In the genomic region with DNA sequence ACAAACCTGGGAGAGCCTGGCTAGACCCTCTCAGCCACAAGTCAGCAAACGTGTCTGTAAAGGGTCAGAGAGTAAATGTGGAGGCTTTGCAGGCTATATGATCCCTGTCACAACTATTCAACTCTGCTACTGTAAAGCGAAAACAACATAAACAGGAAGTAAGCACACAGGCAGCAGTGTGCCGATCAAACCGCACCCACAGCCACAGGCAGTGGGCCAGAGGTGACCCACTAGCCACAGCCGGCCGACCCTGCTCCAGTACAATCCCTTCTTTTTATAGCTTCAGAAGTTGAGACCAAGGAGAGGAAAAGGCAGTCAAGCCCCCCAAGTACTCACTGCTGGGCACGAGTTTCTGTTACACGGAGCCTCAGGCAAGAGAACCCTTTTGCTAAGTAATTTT, we compare ENCODE assay signal across 9 cellular contexts.
DNase-seq lines count a peak whose midpoint lies in the region; ATAC-seq and TF ChIP-seq lines count a peak whose summit lies in the region.
"Had no signal": no experiment of that assay in that cellular context is flagged by ENCODE, and none has a peak within 500 bp of the region (broad histone marks: within the 10 kb centered on the region; RNA-seq: fewer than 3 reads in every experiment).

No MANE protein-coding gene starts in this region.

- H3K4me1 ChIP-seq in PC-9 (replicated peaks; ENCODE audit: insufficient read depth) (peaks cover 17% of the 10 kb centered on the region), ovary (ENCODE audit: insufficient read depth) (peaks cover 12% of the 10 kb centered on the region)

- no peaks in the 10 kb centered on the region for H3F3A ChIP-seq in PC-9 (ENCODE audit: insufficient read depth, low read depth)

- H2AFZ ChIP-seq in PC-9, result no peak overlapping the region

- peak overlapping the region; percentile 74 for H3K4me2 ChIP-seq in PC-9

- H3K36me3 ChIP-seq in PC-9 (ENCODE audit: low read depth) (no peaks in the 10 kb centered on the region), ovary (no peaks in the 10 kb centered on the region)

- H3K9me3 ChIP-seq in PC-9 (ENCODE audit: insufficient read depth, low read depth), result no peaks in the 10 kb centered on the region
- no peaks in the 10 kb centered on the region for H3K9me3 ChIP-seq in ovary

- no peak for TF ChIP-seq CTCF in PC-9 (conservative IDR thresholded peaks at IDR 0.05)
- TF ChIP-seq CTCF in ovary (IDR thresholded peaks at IDR 0.05), result no peak

- TF ChIP-seq EP300 in ovary (IDR thresholded peaks at IDR 0.05), result no peak

- CTCF ChIA-PET in PC-9 (lab: Charles Lee), result no interaction called here

- TF ChIP-seq POLR2A in ovary (IDR thresholded peaks at IDR 0.05), result no peak

- WGBS in ovary, 3 donors, result 51 to 66% (median 54%) methylated on average over 8 of the region's 8 CpGs

- BruUV-seq in PC-9 (replicated peaks; lab: Mats Ljungman, UMichigan), result no TSS peak

- H3K27me3 ChIP-seq in PC-9 (ENCODE audit: insufficient read depth, low read depth) (peaks cover 34% of the 10 kb centered on the region), ovary (no peaks in the 10 kb centered on the region)

- H3K9me2 ChIP-seq in PC-9 (ENCODE audit: insufficient read depth), result no peaks in the 10 kb centered on the region

- H4K20me1 ChIP-seq in PC-9 (ENCODE audit: insufficient read depth), result no peaks in the 10 kb centered on the region

- ATAC-seq in GM21717 (IDR thresholded peaks at IDR 0.05; ENCODE audit: unreplicated experiment), result peak; percentile 66
- no peak for ATAC-seq in GM18519 (IDR thresholded peaks at IDR 0.05; ENCODE audit: low FRiP score, unreplicated experiment)
- ATAC-seq in HG03442 (IDR thresholded peaks at IDR 0.05; ENCODE audit: unreplicated experiment), result no peak

- no peaks in the 10 kb centered on the region for H3K79me2 ChIP-seq in PC-9 (ENCODE audit: low read depth)

- POLR2A ChIA-PET in PC-9 (lab: Charles Lee; ENCODE audit: unreplicated experiment), result no interaction called here

- DNase-seq in CD1c-positive myeloid dendritic cell (ENCODE audit: extremely low spot score), result peak; percentile 77
- peak in 1 of 2 experiments; percentile 50 for DNase-seq in PC-9
- peak; percentile 56 for DNase-seq in left kidney (ENCODE audit: low read depth, low spot score)
- DNase-seq in ovary, result no peak
- no peak for DNase-seq in T1000 (lab: John Stamatoyannopoulos, UW)

- H3K27ac ChIP-seq in PC-9 (no peak overlapping the region), ovary (no peak overlapping the region)
- H3K27ac ChIP-seq: SK-N-MC had no signal

- intact Hi-C loops in PC-9 (cut with micrococcal nuclease; ENCODE audit: unreplicated experiment), result no loop called here
- intact Hi-C loops in ovary (cut with DNase I), result no loop called here

- peak overlapping the region; percentile 35; the same call in 1 of the 2 replicates for H3K4me3 ChIP-seq in PC-9
- H3K4me3 ChIP-seq in ovary, result no peak overlapping the region
- H3K4me3 ChIP-seq: SK-N-MC had no signal

Comparison
In these comparisons a context has a peak if more than half of its experiments do, and no peak if none do; other contexts are left out.
1. DNase-seq: peak in CD1c-positive myeloid dendritic cell (single experiment) and left kidney (single experiment); none in ovary (0 of 5) and T1000 (single experiment).